6 cellular contexts compared by ENCODE assay signal in genomic region chr14:64539186-64539552, GRCh38. TPM values are rescaled to one million over a fixed set of nuclear protein-coding genes. Genes with fewer than 3 reads are reported as not detected.
DNase-seq lines count a peak whose midpoint lies in the region; TF ChIP-seq lines count a peak whose summit lies in the region.

No MANE protein-coding gene starts in this region.

- H3K4me1 Mint-ChIP-seq in immature natural killer cell = peaks cover 35 to 40% of the 10 kb centered on the region in 2 donors

- DNase-seq in AG04449 (ENCODE audit: low read depth, low spot score) (no peak), PC-9 (peak in 1 of 2 experiments; percentile 79), immature natural killer cell (no peak), NCI-H2029 treated with DMSO at 0.1 percent for 48 hours (lab: John Stamatoyannopoulos, UW) (no peak), NCI-H2196 (lab: John Stamatoyannopoulos, UW; ENCODE audit: unreplicated experiment) (no peak), amniotic stem cell (lab: John Stamatoyannopoulos, UW) (no peak)

- H3K4me3 ChIP-seq in AG04449 (ENCODE audit: low read depth, low read length) = peak overlapping the region; percentile 57
- peak overlapping the region; percentile 74 for H3K4me3 ChIP-seq in PC-9

- peak overlapping the region; percentile 94 to 98 (median 94) for H3K4me3 Mint-ChIP-seq in immature natural killer cell

- H3K9me2 ChIP-seq in PC-9 (ENCODE audit: insufficient read depth) = no peaks in the 10 kb centered on the region

- peaks cover 9 to 31% (median 23%) of the 10 kb centered on the region in 3 donors for H3K27me3 Mint-ChIP-seq in immature natural killer cell (ENCODE audit: low read depth in 3 of 3)

- no peaks in the 10 kb centered on the region for H3K9me3 ChIP-seq in PC-9 (ENCODE audit: insufficient read depth, low read depth)

- H3K27ac ChIP-seq in PC-9 = peak overlapping the region; percentile 84

- H3K4me1 ChIP-seq in PC-9 (replicated peaks; ENCODE audit: insufficient read depth) = peaks cover 37% of the 10 kb centered on the region

- H4K20me1 ChIP-seq in PC-9 (ENCODE audit: insufficient read depth) = no peaks in the 10 kb centered on the region

- H3K27me3 ChIP-seq in PC-9 (ENCODE audit: insufficient read depth, low read depth) = no peaks in the 10 kb centered on the region

- H3K4me2 ChIP-seq in PC-9 = peak overlapping the region; percentile 87

- no TSS peak for BruUV-seq in PC-9 (replicated peaks; lab: Mats Ljungman, UMichigan)

- H3K27ac Mint-ChIP-seq in immature natural killer cell = peak overlapping the region in 4 of 6 donors; percentile 1 to 82 (median 78)

- peak overlapping the region; percentile 89 for H2AFZ ChIP-seq in PC-9

- CTCF ChIA-PET in AG04449 (lab: Yijun Ruan, JAX) = interaction anchor here (0.9 to 5.6 kb wide), 6 partner anchors 12 to 222 kb away, joined by 3 to 78 read pairs (median 9); partner anchors contain the start of gene PPP1R36
- CTCF ChIA-PET in PC-9 (lab: Charles Lee) = interaction anchor here (1.8 kb wide), 1 partner anchor 98 kb away, joined by 7 read pairs; no protein-coding TSS in a partner anchor

- H3K79me2 ChIP-seq in PC-9 (ENCODE audit: low read depth) = no peaks in the 10 kb centered on the region

- no peaks in the 10 kb centered on the region for H3K36me3 Mint-ChIP-seq in immature natural killer cell

- intact Hi-C loops in PC-9 (cut with micrococcal nuclease; ENCODE audit: unreplicated experiment) = no loop called here

- H3K9me3 Mint-ChIP-seq in immature natural killer cell = peaks cover 0 to 2% (median 0%) of the 10 kb centered on the region in 6 donors

- POLR2A ChIA-PET in AG04449 (lab: Yijun Ruan, JAX) (interaction anchor here (0.6 to 1.9 kb wide), 2 partner anchors 115 to 206 kb away, joined by 6 to 14 read pairs; no protein-coding TSS in a partner anchor), PC-9 (lab: Charles Lee; ENCODE audit: unreplicated experiment) (interaction anchor here (0.6 kb wide), 2 partner anchors 97 to 715 kb away, joined by 3 read pairs; no protein-coding TSS in a partner anchor)

- no peaks in the 10 kb centered on the region for H3K36me3 ChIP-seq in PC-9 (ENCODE audit: low read depth)

- peaks cover 40% of the 10 kb centered on the region for H3F3A ChIP-seq in PC-9 (ENCODE audit: insufficient read depth, low read depth)

- TF ChIP-seq CTCF in AG04449 (IDR thresholded peaks at IDR 0.05; ENCODE audit: insufficient read depth, low read length, missing control alignments) = no peak
- no peak for TF ChIP-seq CTCF in PC-9 (conservative IDR thresholded peaks at IDR 0.05)

RNA-seq across cellular contexts. Expression of gene HSPA2, which starts 1.4 kb away (rescaled TPM):
- total RNA-seq in PC-9 (2021) = 11.0 and 14.3 TPM in 2 replicates
- 1 to 10 TPM in 1 of 3 donors, under 1 TPM in 2; 0.11 to 1.2 (median 0.73) TPM for polyA plus RNA-seq in immature natural killer cell

RNA-seq across cellular contexts. Expression of gene PPP1R36, which starts 10.6 kb away (rescaled TPM):
- total RNA-seq in PC-9 (2021) = 0.35 TPM in 1 of 2 replicates, not detected in the other
- under 1 TPM in 2 of 3 donors, not detected in 1; 0.47 to 0.81 TPM for polyA plus RNA-seq in immature natural killer cell

RNA-seq across cellular contexts. Expression of gene ZBTB1, which starts 34.6 kb away (rescaled TPM):
- 55.4 and 57.2 TPM in 2 replicates for total RNA-seq in PC-9 (2021)
- polyA plus RNA-seq in immature natural killer cell = 100 to 1,000 TPM in 1 of 3 donors, 10 to 100 TPM in 2; 53.5 to 123 (median 70.9) TPM

RNA-seq across cellular contexts. Expression of gene ZBTB25, which starts 35.5 kb away (rescaled TPM):
- 18.6 and 22.9 TPM in 2 replicates for total RNA-seq in PC-9 (2021)
- 10 to 100 TPM in 2 of 3 donors, 1 to 10 TPM in 1; 9.9 to 23.1 (median 15.3) TPM for polyA plus RNA-seq in immature natural killer cell
